ENCODE assay signal across 8 cellular contexts in the genomic region with DNA sequence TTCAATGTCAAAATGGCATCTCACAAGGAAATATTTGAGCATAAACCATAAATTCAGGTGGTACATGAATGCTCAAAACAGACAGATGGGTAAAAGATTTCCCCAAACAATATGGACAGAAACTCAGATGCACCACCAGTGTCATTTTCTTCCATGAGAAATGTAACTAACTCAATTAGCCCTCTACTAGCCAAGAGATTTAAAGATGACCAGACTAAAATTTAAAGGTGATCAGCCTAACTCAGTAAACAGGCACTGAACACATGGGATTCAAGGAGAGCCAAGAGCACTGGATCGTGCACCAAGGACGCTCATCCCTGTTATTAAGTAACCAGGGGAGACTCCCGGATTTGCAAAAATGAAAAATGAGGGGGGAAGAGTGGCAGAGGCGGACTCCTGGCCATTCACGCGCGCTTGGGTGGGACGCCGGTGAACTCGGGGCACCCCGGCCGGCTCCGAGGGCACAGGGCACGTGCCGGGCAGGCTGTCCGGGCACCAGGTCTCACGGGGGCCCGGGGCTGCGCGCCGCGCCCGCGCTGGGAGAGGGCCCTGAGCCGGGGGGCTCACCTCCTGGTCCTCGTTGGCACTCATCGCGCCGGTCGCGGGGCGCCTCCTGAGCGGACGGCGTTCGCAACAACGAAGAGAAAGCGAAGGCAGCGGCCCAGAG. TPM values are rescaled to one million over a fixed set of nuclear protein-coding genes. Genes with fewer than 3 reads are reported as not detected.
A peak's percentile ranks its signal among the peaks of the same experiment; 100 is the strongest.
DNase-seq lines count a peak whose midpoint lies in the region; ATAC-seq lines count a peak whose summit lies in the region.

No MANE protein-coding gene starts in this region.

- peak; percentile 34 for DNase-seq in activated CD4-positive, alpha-beta T cell treated with anti-CD3 and anti-CD28 coated beads for 36 hours
- no peak for DNase-seq in activated CD4-positive, alpha-beta T cell treated with anti-CD3 and anti-CD28 coated beads for 1 hour
- DNase-seq in T1000 (lab: John Stamatoyannopoulos, UW): peak; percentile 31
- peak; percentile 21 to 24 for DNase-seq in lung microvascular endothelial cell (ENCODE audit: low read depth in 2 of 2)
- no peak for DNase-seq in stimulated activated naive CD8-positive, alpha-beta T cell treated with anti-CD3 and anti-CD28 coated beads, Interleukin-15, amount 100 ng/mL, for 72 hours
- no peak for DNase-seq in HPDE6-E6E7 (ENCODE audit: extremely low spot score)

- intact Hi-C loops in activated CD4-positive, alpha-beta T cell treated with anti-CD3 and anti-CD28 coated beads for 36 hours (cut with DNase I, micrococcal nuclease): loop anchor here (1.0 to 10.0 kb wide), 9 partner anchors 64 to 1814 kb away; a partner anchor contains a TSS

- POLR2A ChIA-PET in activated CD4-positive, alpha-beta T cell treated with anti-CD3 and anti-CD28 coated beads for 36 hours (lab: Charles Lee): no interaction called here

- H3K9me3 ChIP-seq in duodenal mucosa (ENCODE audit: control insufficient read depth in 1 of 2, low read length in 2 of 2): no peaks in the 10 kb centered on the region

- CTCF ChIA-PET in activated CD4-positive, alpha-beta T cell treated with anti-CD3 and anti-CD28 coated beads for 36 hours (lab: Charles Lee): no interaction called here

- H3K27ac ChIP-seq in duodenal mucosa (ENCODE audit: low read depth, low read length): peak overlapping the region; percentile 72

- no peaks in the 10 kb centered on the region for H3K27me3 ChIP-seq in duodenal mucosa (ENCODE audit: control insufficient read depth in 1 of 2, insufficient read depth in 2 of 2, low read length in 2 of 2)

- H3K9ac ChIP-seq in duodenal mucosa (ENCODE audit: low read depth in 1 of 2, low read length in 2 of 2): peak overlapping the region; percentile 60 to 94

- peak overlapping the region; percentile 95 for H3K27ac Mint-ChIP-seq in activated CD4-positive, alpha-beta T cell treated with anti-CD3 and anti-CD28 coated beads for 36 hours
- peak overlapping the region; percentile 95 to 98 for H3K27ac Mint-ChIP-seq in stimulated activated naive CD8-positive, alpha-beta T cell treated with anti-CD3 and anti-CD28 coated beads, Interleukin-15, amount 100 ng/mL, for 72 hours

- peaks cover 31% of the 10 kb centered on the region for H3K4me1 Mint-ChIP-seq in activated CD4-positive, alpha-beta T cell treated with anti-CD3 and anti-CD28 coated beads for 36 hours
- peaks cover 32% of the 10 kb centered on the region for H3K4me1 Mint-ChIP-seq in stimulated activated naive CD8-positive, alpha-beta T cell treated with anti-CD3 and anti-CD28 coated beads, Interleukin-15, amount 100 ng/mL, for 72 hours

- H3K4me3 ChIP-seq in duodenal mucosa (ENCODE audit: low read depth in 1 of 2, low read length in 2 of 2): peak overlapping the region; percentile 69 to 99

- H3K36me3 Mint-ChIP-seq in activated CD4-positive, alpha-beta T cell treated with anti-CD3 and anti-CD28 coated beads for 36 hours (ENCODE audit: low read depth): peaks cover 19% of the 10 kb centered on the region

- H3K4me1 ChIP-seq in duodenal mucosa (ENCODE audit: control insufficient read depth in 1 of 2, insufficient read depth in 2 of 2, low read length in 2 of 2): peaks cover 13 to 24% of the 10 kb centered on the region in 2 donors

- no peaks in the 10 kb centered on the region for H3K9me3 Mint-ChIP-seq in activated CD4-positive, alpha-beta T cell treated with anti-CD3 and anti-CD28 coated beads for 36 hours (ENCODE audit: low read depth)
- H3K9me3 Mint-ChIP-seq in stimulated activated naive CD8-positive, alpha-beta T cell treated with anti-CD3 and anti-CD28 coated beads, Interleukin-15, amount 100 ng/mL, for 72 hours: no peaks in the 10 kb centered on the region

- peaks cover 0 to 5% of the 10 kb centered on the region in 2 donors for H3K36me3 ChIP-seq in duodenal mucosa (ENCODE audit: control insufficient read depth in 1 of 2, insufficient read depth in 2 of 2, low read length in 2 of 2)

- H3K27me3 Mint-ChIP-seq in activated CD4-positive, alpha-beta T cell treated with anti-CD3 and anti-CD28 coated beads for 36 hours: no peaks in the 10 kb centered on the region
- no peaks in the 10 kb centered on the region for H3K27me3 Mint-ChIP-seq in stimulated activated naive CD8-positive, alpha-beta T cell treated with anti-CD3 and anti-CD28 coated beads, Interleukin-15, amount 100 ng/mL, for 72 hours

- ATAC-seq in activated CD4-positive, alpha-beta T cell treated with anti-CD3 and anti-CD28 coated beads for 36 hours: no peak
- ATAC-seq in HG03095 (IDR thresholded peaks at IDR 0.05; ENCODE audit: unreplicated experiment): peak; percentile 20
- no peak for ATAC-seq in stimulated activated naive CD8-positive, alpha-beta T cell treated with anti-CD3 and anti-CD28 coated beads, Interleukin-15, amount 100 ng/mL, for 72 hours

- peak overlapping the region; percentile 97 for H3K4me3 Mint-ChIP-seq in activated CD4-positive, alpha-beta T cell treated with anti-CD3 and anti-CD28 coated beads for 36 hours
- H3K4me3 Mint-ChIP-seq in stimulated activated naive CD8-positive, alpha-beta T cell treated with anti-CD3 and anti-CD28 coated beads, Interleukin-15, amount 100 ng/mL, for 72 hours: peak overlapping the region; percentile 84 to 89

RNA-seq across cellular contexts. Expression of a gene that starts 0.5 kb away (rescaled TPM):
- 10 to 100 TPM; 19.4 to 26.5 TPM for total RNA-seq in activated CD4-positive, alpha-beta T cell treated with anti-CD3 and anti-CD28 coated beads for 36 hours
- 9.8 and 11.9 TPM in 2 replicates for total RNA-seq in lung microvascular endothelial cell

RNA-seq across cellular contexts. Expression of a gene that starts 0.6 kb away (rescaled TPM):
- 10 to 100 TPM; 27.7 to 37.9 TPM for total RNA-seq in activated CD4-positive, alpha-beta T cell treated with anti-CD3 and anti-CD28 coated beads for 36 hours
- total RNA-seq in lung microvascular endothelial cell: 21.6 and 22.6 TPM in 2 replicates

Comparison
In these comparisons a context has a peak if more than half of its experiments do, and no peak if none do; other contexts are left out.
1. DNase-seq: peak in activated CD4-positive, alpha-beta T cell treated with anti-CD3 and anti-CD28 coated beads for 36 hours (single experiment), T1000 (single experiment) and lung microvascular endothelial cell (2 of 2); none in activated CD4-positive, alpha-beta T cell treated with anti-CD3 and anti-CD28 coated beads for 1 hour (single experiment), stimulated activated naive CD8-positive, alpha-beta T cell treated with anti-CD3 and anti-CD28 coated beads, Interleukin-15, amount 100 ng/mL, for 72 hours (0 of 2) and HPDE6-E6E7 (single experiment).